ENCODE assay signal across 34 cellular contexts in the genomic region with DNA sequence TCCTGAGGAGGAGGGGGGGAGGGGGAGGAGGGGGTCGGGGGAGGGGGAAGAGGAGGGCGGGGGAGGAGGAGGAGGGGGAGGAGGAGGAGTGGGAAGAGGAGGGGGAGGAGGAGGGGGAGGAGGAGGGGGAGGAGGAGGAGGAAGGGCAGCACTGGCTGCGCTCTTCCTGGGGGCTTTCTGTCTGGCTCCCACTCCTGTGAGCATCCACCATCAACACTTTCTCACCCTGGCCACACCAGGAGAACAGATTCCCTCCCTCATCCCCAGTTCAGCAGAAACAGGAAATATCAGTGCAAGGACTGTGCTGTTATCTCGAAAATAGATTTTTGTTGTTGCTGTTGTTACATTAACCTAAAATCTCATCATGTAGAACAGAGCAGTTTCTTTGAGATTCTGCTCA.
"Had no signal": no experiment of that assay in that cellular context is flagged by ENCODE, and none has a peak within 500 bp of the region (broad histone marks: within the 10 kb centered on the region; RNA-seq: fewer than 3 reads in every experiment).

No MANE protein-coding gene starts in this region.

- H3K9me3 ChIP-seq: adrenal gland, ascending aorta, body of pancreas had no signal

- ATAC-seq: activated naive CD4-positive, alpha-beta T cell treated with anti-CD3 and anti-CD28 coated beads, Interleukin-2, amount 50 U/mL, for 72 hours; activated naive CD8-positive, alpha-beta T cell treated with anti-CD3 and anti-CD28 coated beads, Interleukin-2, amount 50 U/mL, for 24 hours; activated T-cell treated with anti-CD3 and anti-CD28 coated beads, Interleukin-2, amount 50 U/mL, for 4 hours; activated T-cell treated with anti-CD3 and anti-CD28 coated beads, Interleukin-2, amount 50 U/mL, for 72 hours; activated T-helper 17 cell treated with anti-CD3 and anti-CD28 coated beads, Interleukin-2, amount 50 U/mL, for 72 hours; body of pancreas had no signal

- DNase-seq: activated effector memory CD4-positive, alpha-beta T cell treated with anti-CD3 and anti-CD28 coated beads, Interleukin-2, amount 50 U/mL, for 16 hours; activated effector memory CD4-positive, alpha-beta T cell treated with Interleukin-2 at 50 U/mL for 16 hours; activated gamma-delta T cell; activated gamma-delta T cell treated with Interleukin-2 at 50 U/mL for 16 hours; activated naive CD4-positive, alpha-beta T cell; activated naive CD4-positive, alpha-beta T cell treated with anti-CD3 and anti-CD28 coated beads for 36 hours; activated naive CD4-positive, alpha-beta T cell treated with anti-CD3 and anti-CD28 coated beads, Interleukin-2, amount 10 ng/mL, durations not matched to agents 7 days and 5 days; activated naive CD4-positive, alpha-beta T cell treated with anti-CD3 and anti-CD28 coated beads, Interleukin-2, amount 50 U/mL, for 16 hours; activated naive CD4-positive, alpha-beta T cell treated with Interleukin-2 at 50 U/mL for 16 hours; activated naive CD8-positive, alpha-beta T cell treated with anti-CD3 and anti-CD28 coated beads for 36 hours; activated naive CD8-positive, alpha-beta T cell treated with anti-CD3 and anti-CD28 coated beads, Interleukin-2, amount 10 ng/mL, durations not matched to agents 7 days and 5 days; activated naive CD8-positive, alpha-beta T cell treated with anti-CD3 and anti-CD28 coated beads, Interleukin-2, amount 50 U/mL, for 24 hours; activated T-cell treated with anti-CD3 and anti-CD28 coated beads, Interleukin-2, amount 50 U/mL, for 1 hour; activated T-cell treated with anti-CD3 and anti-CD28 coated beads, Interleukin-2, amount 50 U/mL, for 24 hours; activated T-cell treated with anti-CD3 and anti-CD28 coated beads, Interleukin-2, amount 50 U/mL, for 4 hours; activated T-cell treated with anti-CD3 and anti-CD28 coated beads, Interleukin-2, amount 50 U/mL, for 48 hours; activated T-cell treated with anti-CD3 and anti-CD28 coated beads, Interleukin-2, amount 50 U/mL, for 72 hours; adrenal gland; amniotic stem cell; amygdala; anterior cingulate cortex; aorta; body of pancreas; brain microvascular endothelial cell; caudate nucleus; central memory CD4-positive, alpha-beta T cell; cerebellar nuclear complex had no signal

- H3K27ac ChIP-seq: adrenal gland, ascending aorta, body of pancreas, brain microvascular endothelial cell, breast epithelium, cardiac muscle cell had no signal

- H3K36me3 ChIP-seq: adrenal gland, ascending aorta, brain microvascular endothelial cell, breast epithelium, cardiac muscle cell had no signal

- H3K4me3 ChIP-seq: adrenal gland, ascending aorta, body of pancreas, breast epithelium, cardiac muscle cell had no signal

- H3K27me3 ChIP-seq: adrenal gland, ascending aorta, body of pancreas, brain microvascular endothelial cell, breast epithelium, cardiac muscle cell had no signal

- FAIRE-seq: astrocyte, bronchial epithelial cell had no signal

- H3K4me1 ChIP-seq: adrenal gland, ascending aorta, body of pancreas, breast epithelium had no signal
